10 cellular contexts compared by ENCODE assay signal in genomic region chr2:144660518-144661316, GRCh38.
A peak's percentile ranks its signal among the peaks of the same experiment; 100 is the strongest.
DNase-seq lines count a peak whose midpoint lies in the region; ATAC-seq and TF ChIP-seq lines count a peak whose summit lies in the region.
"Had no signal": no experiment of that assay in that cellular context is flagged by ENCODE, and none has a peak within 500 bp of the region (broad histone marks: within the 10 kb centered on the region; RNA-seq: fewer than 3 reads in every experiment).

No MANE protein-coding gene starts in this region.

- DNase-seq in EL: peak; percentile 25
- no peak for DNase-seq in Peyer's patch
- peak; percentile 24 to 27 for DNase-seq in erythroblast (lab: John Stamatoyannopoulos, UW)
- DNase-seq in GM13977 (ENCODE audit: low spot score): no peak
- DNase-seq in DMS53 treated with DMSO at 0.1 percent for 48 hours (lab: John Stamatoyannopoulos, UW; ENCODE audit: unreplicated experiment): no peak
- DNase-seq in ureter (ENCODE audit: low spot score): no peak
- DNase-seq: DND-41; stimulated activated CD4-positive, alpha-beta T cell treated with anti-CD3 and anti-CD28 coated beads, Interleukin-12 subunit alpha, Interleukin-12 subunit beta, amount 100 ng/mL, for 4 hours had no signal

- H3K4me3 ChIP-seq in Peyer's patch: no peak overlapping the region
- H3K4me3 ChIP-seq in neutrophil (ENCODE audit: low read depth in 1 of 2, low read length in 1 of 2): no peak overlapping the region

- H3K27ac ChIP-seq in Peyer's patch (peak overlapping the region in 3 of 4 donors; percentile 3 to 36 (median 4)), neutrophil (peak overlapping the region; percentile 83)

- H3K9me3 ChIP-seq in Peyer's patch (no peaks in the 10 kb centered on the region), neutrophil (no peaks in the 10 kb centered on the region)

- H3K36me3 ChIP-seq in Peyer's patch: no peaks in the 10 kb centered on the region
- no peaks in the 10 kb centered on the region for H3K36me3 ChIP-seq in neutrophil

- no peak for ATAC-seq in GM21529 (IDR thresholded peaks at IDR 0.05; ENCODE audit: unreplicated experiment)

- no peak for TF ChIP-seq CTCF in Peyer's patch (IDR thresholded peaks at IDR 0.05)
- peak; percentile 11 for TF ChIP-seq CTCF in neutrophil (IDR thresholded peaks at IDR 0.05)
- no peak for TF ChIP-seq CTCF in GM13977 (IDR thresholded peaks at IDR 0.05; ENCODE audit: extremely low read depth, insufficient read depth, missing control alignments)

- no peaks in the 10 kb centered on the region for H3K4me1 ChIP-seq in Peyer's patch
- peaks cover 41 to 45% of the 10 kb centered on the region in 2 experiments for H3K4me1 ChIP-seq in neutrophil (ENCODE audit: control insufficient read depth in 1 of 2, insufficient read depth in 1 of 2, low read depth in 1 of 2, low read length in 1 of 2)

- in situ Hi-C loops in GM13977 (cut with MboI; ENCODE audit: low pct_unique_long_range_greater_than_20kb, low sequenced_read_pairs, unreplicated experiment): no loop called here

- H3K27me3 ChIP-seq in Peyer's patch (no peaks in the 10 kb centered on the region), neutrophil (no peaks in the 10 kb centered on the region)

- no peak for TF ChIP-seq POLR2A in Peyer's patch (IDR thresholded peaks at IDR 0.05)
- no peak for TF ChIP-seq POLR2A in erythroblast (IDR thresholded peaks at IDR 0.05; ENCODE audit: low read length)

Comparison
In these comparisons a context has a peak if more than half of its experiments do, and no peak if none do; other contexts are left out.
1. DNase-seq: peak in EL (single experiment) and erythroblast (2 of 2); none in Peyer's patch (0 of 3), GM13977 (single experiment), DMS53 treated with DMSO at 0.1 percent for 48 hours (single experiment) and ureter (single experiment).